In genomic region chr2:159617651-159618050, GRCh38 we compare ENCODE assay signal across 8 cellular contexts. TPM values are rescaled to one million over a fixed set of nuclear protein-coding genes. Genes with fewer than 3 reads are reported as not detected.
A peak's percentile ranks its signal among the peaks of the same experiment; 100 is the strongest.
DNase-seq lines count a peak whose midpoint lies in the region; ATAC-seq, FAIRE-seq and TF ChIP-seq lines count a peak whose summit lies in the region.

No MANE protein-coding gene starts in this region.

- H3K79me2 ChIP-seq in H9 (ENCODE audit: insufficient read depth, low read length) = peaks cover 7% of the 10 kb centered on the region; the same call in 1 of the 2 replicates
- H3K79me2 ChIP-seq in endothelial cell of umbilical vein (ENCODE audit: control insufficient read depth, insufficient read depth, low read length) = peaks cover 18% of the 10 kb centered on the region

- no peaks in the 10 kb centered on the region for H3K79me1 ChIP-seq in H9 (ENCODE audit: insufficient read depth, low read depth, low read length, poor library complexity, severe bottlenecking)

- POLR2A ChIA-PET in endothelial cell of umbilical vein (lab: Charles Lee) = interaction anchor here (0.8 kb wide), 1 partner anchor 60 kb away, joined by 3 read pairs; no protein-coding TSS in a partner anchor

- H2BK20ac ChIP-seq in H9 (ENCODE audit: low read depth, low read length, poor library complexity, severe bottlenecking) = no peak overlapping the region

- no peak overlapping the region for H3K56ac ChIP-seq in H9 (ENCODE audit: insufficient read length, low read depth, low read length)

- peaks cover 32 to 39% of the 10 kb centered on the region in 2 experiments for H3K4me1 Mint-ChIP-seq in H9

- H3K36me3 Mint-ChIP-seq in H9 (ENCODE audit: insufficient read depth in 1 of 3, low read depth in 3 of 3) = peaks cover 0 to 5% (median 0%) of the 10 kb centered on the region in 3 experiments; a peak in 2 of 7 replicates
- H3K36me3 Mint-ChIP-seq in activated naive CD4-positive, alpha-beta T cell treated with anti-CD3 and anti-CD28 coated beads, Interleukin-2, amount 50 U/mL, for 72 hours = peaks cover 6 to 13% of the 10 kb centered on the region in 2 donors

- no peak for TF ChIP-seq CTCF in H9 (conservative IDR thresholded peaks at IDR 0.05)
- no peak for TF ChIP-seq CTCF in endothelial cell of umbilical vein (IDR thresholded peaks at IDR 0.05; ENCODE audit: extremely low read depth in 1 of 2, insufficient read depth in 1 of 2, low read depth in 1 of 2, low read length in 2 of 2)

- no TSS peak for BruUV-seq in endothelial cell of umbilical vein (replicated peaks; lab: Mats Ljungman, UMichigan)

- no peak for FAIRE-seq in endothelial cell of umbilical vein (lab: Jason Lieb, UNC)

- H4K20me1 ChIP-seq in H9 (ENCODE audit: control insufficient read depth, insufficient read depth, insufficient read length) = no peaks in the 10 kb centered on the region
- H4K20me1 ChIP-seq in endothelial cell of umbilical vein (replicated peaks; ENCODE audit: control insufficient read depth, extremely low read depth, insufficient read depth, low read length) = no peaks in the 10 kb centered on the region

- H3K27ac ChIP-seq in H9 (ENCODE audit: insufficient read length, low read depth, low read length) = peak overlapping the region; percentile 33
- H3K27ac ChIP-seq in endothelial cell of umbilical vein (ENCODE audit: insufficient read depth, low read depth, low read length) = no peak overlapping the region
- H3K27ac ChIP-seq in rectal smooth muscle tissue (ENCODE audit: low read depth, low read length) = no peak overlapping the region

- intact Hi-C loops in endothelial cell of umbilical vein (cut with micrococcal nuclease) = loop anchor here (10.0 kb wide), 1 partner anchor 347 kb away; no protein-coding TSS in a partner anchor

- H3K27me3 ChIP-seq in H9 (ENCODE audit: insufficient read depth, low read length) (no peaks in the 10 kb centered on the region), endothelial cell of umbilical vein (ENCODE audit: control insufficient read depth in 2 of 2, insufficient read depth in 2 of 2, low read length in 2 of 2) (no peaks in the 10 kb centered on the region), rectal smooth muscle tissue (ENCODE audit: control insufficient read depth, insufficient read depth, low read length) (no peaks in the 10 kb centered on the region)

- H3K4me1 ChIP-seq in H9 (ENCODE audit: insufficient read depth, low read length) (peaks cover under 1% of the 10 kb centered on the region; the same call in 1 of the 2 replicates), endothelial cell of umbilical vein (ENCODE audit: control insufficient read depth, extremely low read depth, insufficient read depth, low read length) (peaks cover 27% of the 10 kb centered on the region), rectal smooth muscle tissue (ENCODE audit: control insufficient read depth, insufficient read depth, low read length) (peaks cover 5% of the 10 kb centered on the region)

- peaks cover 0 to 2% of the 10 kb centered on the region in 2 experiments; a peak in 1 of 5 replicates for H3K9me3 Mint-ChIP-seq in H9
- H3K9me3 Mint-ChIP-seq in activated naive CD4-positive, alpha-beta T cell treated with anti-CD3 and anti-CD28 coated beads, Interleukin-2, amount 50 U/mL, for 72 hours = no peaks in the 10 kb centered on the region

- no peak overlapping the region for H3K23ac ChIP-seq in H9 (ENCODE audit: insufficient read length, low read depth, low read length)

- H3K9me1 ChIP-seq in endothelial cell of umbilical vein (replicated peaks; ENCODE audit: control insufficient read depth, extremely low read depth, insufficient read depth, low read length) = no peaks in the 10 kb centered on the region

- H4K91ac ChIP-seq in H9 (ENCODE audit: insufficient read length, low read depth, low read length) = no peak overlapping the region

- H3K27ac Mint-ChIP-seq in H9 = peak overlapping the region; percentile 46 to 100 (median 99); a peak in 5 of 7 replicates
- H3K27ac Mint-ChIP-seq in activated naive CD4-positive, alpha-beta T cell treated with anti-CD3 and anti-CD28 coated beads, Interleukin-2, amount 50 U/mL, for 72 hours = no peak overlapping the region

- H3K36me3 ChIP-seq in endothelial cell of umbilical vein (ENCODE audit: control insufficient read depth in 2 of 2, extremely low read depth in 1 of 2, insufficient read depth in 2 of 2, low read length in 2 of 2) = no peaks in the 10 kb centered on the region
- H3K36me3 ChIP-seq in rectal smooth muscle tissue (ENCODE audit: control insufficient read depth, insufficient read depth, low read length) = no peaks in the 10 kb centered on the region

- TF ChIP-seq POLR2A in endothelial cell of umbilical vein (IDR thresholded peaks at IDR 0.05; ENCODE audit: low read depth, low read length) = no peak

- H2BK15ac ChIP-seq in H9 (ENCODE audit: low read depth, low read length) = no peak overlapping the region

- H3K23me2 ChIP-seq in H9 (ENCODE audit: insufficient read length, low read depth, low read length, poor library complexity, severe bottlenecking) = peaks cover 3% of the 10 kb centered on the region

- no peak overlapping the region for H3K4ac ChIP-seq in H9 (ENCODE audit: low read depth, low read length)

- H4K8ac ChIP-seq in H9 (replicated peaks; ENCODE audit: insufficient read length, low read depth, low read length) = no peak overlapping the region

- peak overlapping the region in 1 of 3 experiments; percentile 100 for H3K4me3 ChIP-seq in endothelial cell of umbilical vein (replicated peaks in 1 of 3; ENCODE audit: insufficient read depth in 1 of 3, low read depth in 1 of 3, low read length in 3 of 3)
- peak overlapping the region; percentile 10 for H3K4me3 ChIP-seq in rectal smooth muscle tissue (ENCODE audit: low read length)

- H2BK120ac ChIP-seq in H9 (ENCODE audit: low read depth, low read length, poor library complexity, severe bottlenecking) = no peak overlapping the region

- WGBS in H9 (ENCODE audit: extremely low coverage, insufficient read length, low lambda C conversion rate) = no CpG with 5 or more reads among the region's 2 CpGs

- H2AFZ ChIP-seq in H9 (ENCODE audit: low read length) = no peak overlapping the region
- H2AFZ ChIP-seq in endothelial cell of umbilical vein (ENCODE audit: low read depth, low read length) = no peak overlapping the region

- no peak overlapping the region for H3T11ph ChIP-seq in H9 (ENCODE audit: low read length)

- H2BK12ac ChIP-seq in H9 (ENCODE audit: insufficient read length, low read depth, low read length) = no peak overlapping the region

- no peak for ATAC-seq in activated naive CD4-positive, alpha-beta T cell treated with anti-CD3 and anti-CD28 coated beads, Interleukin-2, amount 50 U/mL, for 72 hours
- no peak for ATAC-seq in GM19328 (IDR thresholded peaks at IDR 0.05; ENCODE audit: unreplicated experiment)

- no peak overlapping the region for H4K5ac ChIP-seq in H9 (ENCODE audit: insufficient read length, low read depth, low read length)

- DNase-seq in H9 (no peak), NCI-H69 (lab: John Stamatoyannopoulos, UW) (peak; percentile 88), endothelial cell of umbilical vein (ENCODE audit: low read depth, low spot score) (peak; percentile 52), HUDEP-2 (lab: John Stamatoyannopoulos, UW; ENCODE audit: unreplicated experiment in 76 of 76) (no peak), GM19240 (ENCODE audit: insufficient read length, low spot score) (no peak)
- no peak for DNase-seq in activated naive CD4-positive, alpha-beta T cell treated with anti-CD3 and anti-CD28 coated beads, Interleukin-2, amount 50 U/mL, for 72 hours (ENCODE audit: low spot score in 2 of 2)

- CTCF ChIA-PET in endothelial cell of umbilical vein (lab: Charles Lee) = no interaction called here

- peak overlapping the region; percentile 79 to 96 for H3K4me3 Mint-ChIP-seq in H9

- H3K27me3 Mint-ChIP-seq in H9 (ENCODE audit: low read depth) = no peaks in the 10 kb centered on the region

- H3K9me3 ChIP-seq in H9 (ENCODE audit: control insufficient read depth, low read depth, low read length) (no peaks in the 10 kb centered on the region), endothelial cell of umbilical vein (replicated peaks; ENCODE audit: control insufficient read depth, insufficient read depth, low read length) (no peaks in the 10 kb centered on the region)

- dilution Hi-C loops in endothelial cell of umbilical vein (cut with MboI; ENCODE audit: extremely low pct_ligation_motif_present, low sequenced_read_pairs) = loop anchor here (25.0 kb wide), 1 partner anchor 95 kb away; the partner anchor contains the start of gene MARCHF7

- H3K9ac ChIP-seq in H9 (ENCODE audit: extremely low read depth, insufficient read length, low read length) (no peak overlapping the region), endothelial cell of umbilical vein (replicated peaks; ENCODE audit: extremely low read depth, insufficient read depth, low read length) (no peak overlapping the region), rectal smooth muscle tissue (ENCODE audit: low read length) (no peak overlapping the region)

- no peak overlapping the region for H2AK5ac ChIP-seq in H9 (ENCODE audit: insufficient read length, low read length)

- H3K4me2 ChIP-seq in H9 (ENCODE audit: insufficient read depth, insufficient read length, low read length) (peak overlapping the region; percentile 91), endothelial cell of umbilical vein (ENCODE audit: insufficient read depth, low read length) (peak overlapping the region; percentile 100)

- peak overlapping the region; percentile 72 for H2BK5ac ChIP-seq in H9 (ENCODE audit: insufficient read length, low read length)

- H3K18ac ChIP-seq in H9 (ENCODE audit: insufficient read length, low read depth, low read length) = no peak overlapping the region

- H3K14ac ChIP-seq in H9 (ENCODE audit: insufficient read depth, low read length) = no peak overlapping the region

TF ChIP-seq in endothelial cell of umbilical vein, 7 proteins besides CTCF, POLR2A, EP300 and RAD21 (continues in another document):
- no peak for TF ChIP-seq JUN (IDR thresholded peaks at IDR 0.05; ENCODE audit: borderline replicate concordance, insufficient read depth, insufficient read length, low read depth)
- no peak for TF ChIP-seq MAX (IDR thresholded peaks at IDR 0.05; ENCODE audit: insufficient read depth, insufficient read length)

RNA-seq across cellular contexts. Expression of gene BAZ2B, which starts 1.3 kb away (rescaled TPM):
- 54.9 and 55.6 TPM in 2 replicates for total RNA-seq in H9 (2021)
- 69.8 and 73.8 TPM in 2 replicates for total RNA-seq in endothelial cell of umbilical vein
- 22.1 and 24.9 TPM in 2 replicates for polyA plus RNA-seq in endothelial cell of umbilical vein
- 16.8 and 17.9 TPM in 2 replicates for polyA plus RNA-seq in endothelial cell of umbilical vein (2011; cell fraction: cytosol; rRNA removed)
- 85.7 and 110 TPM in 2 replicates for polyA plus RNA-seq in endothelial cell of umbilical vein (2011; cell fraction: nucleus; rRNA removed)
- polyA plus RNA-seq in endothelial cell of umbilical vein (2012) = 53.1 and 53.7 TPM in 2 replicates
- polyA minus RNA-seq in endothelial cell of umbilical vein = 215 and 235 TPM in 2 replicates
- polyA minus RNA-seq in endothelial cell of umbilical vein (2011; cell fraction: cytosol; rRNA and poly(A)+ RNA removed) = 23.7 TPM
- polyA minus RNA-seq in endothelial cell of umbilical vein (2011; cell fraction: nucleus; rRNA and poly(A)+ RNA removed) = 307 and 447 TPM in 2 replicates
- 10 to 100 TPM in 1 of 2 donors, 1 to 10 TPM in 1; 9.4 to 15.0 TPM for total RNA-seq in activated naive CD4-positive, alpha-beta T cell treated with anti-CD3 and anti-CD28 coated beads, Interleukin-2, amount 50 U/mL, for 72 hours

Comparison
In these comparisons a context has a peak if more than half of its experiments do, and no peak if none do; other contexts are left out.
1. DNase-seq: peak in NCI-H69 (single experiment) and endothelial cell of umbilical vein (single experiment); none in H9 (single experiment), HUDEP-2 (0 of 76), activated naive CD4-positive, alpha-beta T cell treated with anti-CD3 and anti-CD28 coated beads, Interleukin-2, amount 50 U/mL, for 72 hours (0 of 2) and GM19240 (single experiment).
2. H3K27ac Mint-ChIP-seq: peak in H9 (3 of 3); none in activated naive CD4-positive, alpha-beta T cell treated with anti-CD3 and anti-CD28 coated beads, Interleukin-2, amount 50 U/mL, for 72 hours (0 of 2).